In the genomic region with DNA sequence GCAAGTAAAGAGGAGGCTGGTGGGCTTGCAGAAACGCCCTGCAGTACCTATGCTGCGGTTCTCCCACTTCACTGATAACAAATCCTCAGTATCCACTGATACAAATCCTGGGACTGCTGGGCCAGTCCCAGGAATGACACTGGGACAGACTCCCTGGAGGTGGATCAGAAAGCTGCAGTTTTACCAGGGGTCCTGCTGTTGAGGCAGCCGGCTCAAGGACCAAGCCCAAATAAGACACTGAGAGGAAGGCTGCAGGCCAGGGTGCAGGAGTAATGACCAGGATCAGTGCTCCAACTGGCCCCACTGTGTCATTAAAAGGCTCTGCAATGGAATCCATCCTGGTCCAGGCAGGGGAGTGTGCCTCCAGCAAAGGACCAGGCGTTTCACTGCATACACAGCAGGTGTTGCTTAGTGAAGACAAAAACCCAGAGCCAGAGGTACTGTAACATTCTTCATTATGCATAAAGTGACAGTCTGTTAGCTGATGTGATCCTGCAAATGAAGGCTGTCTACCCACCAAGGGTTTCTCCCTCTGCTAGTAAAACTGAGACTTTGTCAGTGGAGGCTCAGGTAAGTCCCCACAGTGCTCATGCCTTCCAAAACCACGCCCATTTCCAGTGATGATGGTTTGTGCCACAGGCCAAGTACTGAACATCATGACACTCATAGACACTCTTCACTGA, we compare ENCODE assay signal across 9 cellular contexts. TPM values are rescaled to one million over a fixed set of nuclear protein-coding genes. Genes with fewer than 3 reads are reported as not detected.
DNase-seq lines count a peak whose midpoint lies in the region; ATAC-seq and TF ChIP-seq lines count a peak whose summit lies in the region.
"Had no signal": no experiment of that assay in that cellular context is flagged by ENCODE, and none has a peak within 500 bp of the region (broad histone marks: within the 10 kb centered on the region; RNA-seq: fewer than 3 reads in every experiment).

No MANE protein-coding gene starts in this region.

- no peak for DNase-seq in DND-41
- no peak for DNase-seq in HFF-Myc (ENCODE audit: extremely low read depth, low read depth)
- peak; percentile 28 for DNase-seq in activated T-helper 1 cell treated with anti-CD3 and anti-CD28 coated beads, Interleukin-12 subunit alpha, Interleukin-12 subunit beta, Interleukin-2, Interleukin-4 antibody, amounts not matched to agents 30 ng/mL and 10 ng/mL and 1 ng/mL, durations not matched to agents 14 hours and 24 hours and 36 hours (ENCODE audit: low spot score)
- DNase-seq in neural crest cell (ENCODE audit: low read depth, low spot score) = no peak
- no peak for DNase-seq in AML-193 (lab: John Stamatoyannopoulos, UW)
- DNase-seq in NCI-H1417 (lab: John Stamatoyannopoulos, UW) = no peak
- DNase-seq in KG1 (lab: John Stamatoyannopoulos, UW) = no peak

- peaks cover 21% of the 10 kb centered on the region for H4K20me1 ChIP-seq in DND-41 (ENCODE audit: insufficient read depth, low read length)

- no peaks in the 10 kb centered on the region for H3K9me3 Mint-ChIP-seq in activated T-helper 1 cell treated with anti-CD3 and anti-CD28 coated beads, Interleukin-12 subunit alpha, Interleukin-12 subunit beta, Interleukin-2, Interleukin-4 antibody, amounts not matched to agents 30 ng/mL and 10 ng/mL and 1 ng/mL, durations not matched to agents 14 hours and 24 hours and 36 hours
- H3K9me3 Mint-ChIP-seq in neural crest cell = no peaks in the 10 kb centered on the region

- peak overlapping the region; percentile 75 to 92; a peak in 3 of 4 replicates for H3K4me3 ChIP-seq in DND-41 (ENCODE audit: low read depth in 1 of 2, low read length in 2 of 2)
- H3K4me3 ChIP-seq in HFF-Myc (replicated peaks; ENCODE audit: low read depth, low read length) = peak overlapping the region; percentile 72

- peaks cover 60% of the 10 kb centered on the region for H3K79me2 ChIP-seq in DND-41 (ENCODE audit: insufficient read depth, low read length)

- H3K27me3 ChIP-seq in DND-41 (ENCODE audit: insufficient read depth, low read length, poor library complexity) = no peaks in the 10 kb centered on the region
- H3K27me3 ChIP-seq: gastroesophageal sphincter had no signal

- intact Hi-C loops in activated T-helper 1 cell treated with anti-CD3 and anti-CD28 coated beads, Interleukin-12 subunit alpha, Interleukin-12 subunit beta, Interleukin-2, Interleukin-4 antibody, amounts not matched to agents 30 ng/mL and 10 ng/mL and 1 ng/mL, durations not matched to agents 14 hours and 24 hours and 36 hours (cut with micrococcal nuclease) = loop anchor here (5.0 to 10.0 kb wide), 2 partner anchors 272 to 406 kb away; a partner anchor contains a TSS

- H2AFZ ChIP-seq in DND-41 (ENCODE audit: low read depth, low read length) = no peak overlapping the region

- H3K4me3 Mint-ChIP-seq in activated T-helper 1 cell treated with anti-CD3 and anti-CD28 coated beads, Interleukin-12 subunit alpha, Interleukin-12 subunit beta, Interleukin-2, Interleukin-4 antibody, amounts not matched to agents 30 ng/mL and 10 ng/mL and 1 ng/mL, durations not matched to agents 14 hours and 24 hours and 36 hours = peak overlapping the region; percentile 95
- peak overlapping the region; percentile 93 for H3K4me3 Mint-ChIP-seq in neural crest cell

- H3K36me3 Mint-ChIP-seq in activated T-helper 1 cell treated with anti-CD3 and anti-CD28 coated beads, Interleukin-12 subunit alpha, Interleukin-12 subunit beta, Interleukin-2, Interleukin-4 antibody, amounts not matched to agents 30 ng/mL and 10 ng/mL and 1 ng/mL, durations not matched to agents 14 hours and 24 hours and 36 hours (ENCODE audit: low read depth) = peaks cover 36% of the 10 kb centered on the region
- H3K36me3 Mint-ChIP-seq in neural crest cell (ENCODE audit: low read depth) = peaks cover 9% of the 10 kb centered on the region

- peaks cover 49% of the 10 kb centered on the region for H3K4me1 ChIP-seq in DND-41 (ENCODE audit: insufficient read depth, low read length)

- no peaks in the 10 kb centered on the region for H3K9me3 ChIP-seq in DND-41 (ENCODE audit: insufficient read depth, low read length, severe bottlenecking)
- H3K9me3 ChIP-seq: gastroesophageal sphincter had no signal

- peak overlapping the region; percentile 90 for H3K27ac ChIP-seq in DND-41 (ENCODE audit: low read length)

- peak overlapping the region; percentile 88 for H3K4me2 ChIP-seq in DND-41 (ENCODE audit: insufficient read depth, low read length)

- H3K27ac Mint-ChIP-seq in activated T-helper 1 cell treated with anti-CD3 and anti-CD28 coated beads, Interleukin-12 subunit alpha, Interleukin-12 subunit beta, Interleukin-2, Interleukin-4 antibody, amounts not matched to agents 30 ng/mL and 10 ng/mL and 1 ng/mL, durations not matched to agents 14 hours and 24 hours and 36 hours = no peak overlapping the region
- H3K27ac Mint-ChIP-seq in neural crest cell (ENCODE audit: unreplicated experiment) = no peak overlapping the region

- H3K36me3 ChIP-seq in DND-41 (ENCODE audit: insufficient read depth, low read length) = peaks cover 74% of the 10 kb centered on the region

- H3K4me1 Mint-ChIP-seq in activated T-helper 1 cell treated with anti-CD3 and anti-CD28 coated beads, Interleukin-12 subunit alpha, Interleukin-12 subunit beta, Interleukin-2, Interleukin-4 antibody, amounts not matched to agents 30 ng/mL and 10 ng/mL and 1 ng/mL, durations not matched to agents 14 hours and 24 hours and 36 hours (ENCODE audit: low read depth) = peaks cover 47% of the 10 kb centered on the region
- peaks cover 37% of the 10 kb centered on the region for H3K4me1 Mint-ChIP-seq in neural crest cell

- TF ChIP-seq CTCF in DND-41 (IDR thresholded peaks at IDR 0.05; ENCODE audit: borderline replicate concordance, extremely low read depth, low read length, poor library complexity, severe bottlenecking) (no peak), HFF-Myc (IDR thresholded peaks at IDR 0.05; ENCODE audit: low read depth, low read length, missing control alignments) (no peak), neural crest cell (conservative IDR thresholded peaks at IDR 0.05) (no peak)

- ATAC-seq in DND-41 (ENCODE audit: insufficient read depth, low read depth) = no peak
- ATAC-seq in HG03095 (IDR thresholded peaks at IDR 0.05; ENCODE audit: unreplicated experiment) = no peak

- peak overlapping the region; percentile 85 for H3K9ac ChIP-seq in DND-41 (ENCODE audit: low read depth, low read length)

- no peaks in the 10 kb centered on the region for H3K27me3 Mint-ChIP-seq in activated T-helper 1 cell treated with anti-CD3 and anti-CD28 coated beads, Interleukin-12 subunit alpha, Interleukin-12 subunit beta, Interleukin-2, Interleukin-4 antibody, amounts not matched to agents 30 ng/mL and 10 ng/mL and 1 ng/mL, durations not matched to agents 14 hours and 24 hours and 36 hours (ENCODE audit: insufficient read depth)
- H3K27me3 Mint-ChIP-seq in neural crest cell (ENCODE audit: low read depth) = no peaks in the 10 kb centered on the region

RNA-seq across cellular contexts. Expression of a gene that starts 1.4 kb away (rescaled TPM):
- 22.8 and 26.8 TPM in 2 replicates for total RNA-seq in activated T-helper 1 cell treated with anti-CD3 and anti-CD28 coated beads, Interleukin-12 subunit alpha, Interleukin-12 subunit beta, Interleukin-2, Interleukin-4 antibody, amounts not matched to agents 30 ng/mL and 10 ng/mL and 1 ng/mL, durations not matched to agents 14 hours and 24 hours and 36 hours
- 38.0 and 38.4 TPM in 2 replicates for total RNA-seq in neural crest cell

RNA-seq across cellular contexts. Expression of a gene that starts 16.5 kb away (rescaled TPM):
- total RNA-seq in activated T-helper 1 cell treated with anti-CD3 and anti-CD28 coated beads, Interleukin-12 subunit alpha, Interleukin-12 subunit beta, Interleukin-2, Interleukin-4 antibody, amounts not matched to agents 30 ng/mL and 10 ng/mL and 1 ng/mL, durations not matched to agents 14 hours and 24 hours and 36 hours = 36.0 and 38.5 TPM in 2 replicates
- total RNA-seq in neural crest cell = 30.4 and 32.6 TPM in 2 replicates

RNA-seq across cellular contexts. Expression of a gene that starts 17.3 kb away (rescaled TPM):
- 44.2 and 46.0 TPM in 2 replicates for total RNA-seq in activated T-helper 1 cell treated with anti-CD3 and anti-CD28 coated beads, Interleukin-12 subunit alpha, Interleukin-12 subunit beta, Interleukin-2, Interleukin-4 antibody, amounts not matched to agents 30 ng/mL and 10 ng/mL and 1 ng/mL, durations not matched to agents 14 hours and 24 hours and 36 hours
- total RNA-seq in neural crest cell = 57.1 and 66.3 TPM in 2 replicates

RNA-seq across cellular contexts. Expression of a gene that starts 30.1 kb away (rescaled TPM):
- 88.2 and 108 TPM in 2 replicates for total RNA-seq in activated T-helper 1 cell treated with anti-CD3 and anti-CD28 coated beads, Interleukin-12 subunit alpha, Interleukin-12 subunit beta, Interleukin-2, Interleukin-4 antibody, amounts not matched to agents 30 ng/mL and 10 ng/mL and 1 ng/mL, durations not matched to agents 14 hours and 24 hours and 36 hours
- 69.4 and 71.5 TPM in 2 replicates for total RNA-seq in neural crest cell

RNA-seq across cellular contexts. Expression of a gene that starts 30.8 kb away (rescaled TPM):
- 104 and 116 TPM in 2 replicates for total RNA-seq in activated T-helper 1 cell treated with anti-CD3 and anti-CD28 coated beads, Interleukin-12 subunit alpha, Interleukin-12 subunit beta, Interleukin-2, Interleukin-4 antibody, amounts not matched to agents 30 ng/mL and 10 ng/mL and 1 ng/mL, durations not matched to agents 14 hours and 24 hours and 36 hours
- total RNA-seq in neural crest cell = 47.1 and 49.8 TPM in 2 replicates
